ENCODE assay signal across 21 cellular contexts in genomic region chr11:118287006-118287405, GRCh38. TPM values are rescaled to one million over a fixed set of nuclear protein-coding genes. Genes with fewer than 3 reads are reported as not detected.
DNase-seq lines count a peak whose midpoint lies in the region; ATAC-seq, FAIRE-seq and TF ChIP-seq lines count a peak whose summit lies in the region.
"Had no signal": no experiment of that assay in that cellular context is flagged by ENCODE, and none has a peak within 500 bp of the region (broad histone marks: within the 10 kb centered on the region; RNA-seq: fewer than 3 reads in every experiment).

No MANE protein-coding gene starts in this region.

- no peak for DNase-seq in activated CD4-positive, alpha-beta T cell treated with anti-CD3 and anti-CD28 coated beads for 36 hours
- DNase-seq in activated CD4-positive, alpha-beta T cell treated with anti-CD3 and anti-CD28 coated beads for 48 hours = no peak
- DNase-seq in HFFc6 (peak; percentile 37), astrocyte of the spinal cord (ENCODE audit: low read depth, low spot score) (peak; percentile 17), left colon (no peak), NCI-H1694 treated with DMSO at 0.1 percent for 48 hours (lab: John Stamatoyannopoulos, UW) (no peak), GM12892 (ENCODE audit: insufficient read length) (no peak), NCI-H2107 treated with DMSO at 0.1 percent for 48 hours (lab: John Stamatoyannopoulos, UW; ENCODE audit: unreplicated experiment) (no peak)
- DNase-seq: 8988T; activated CD8-positive, alpha-beta memory T cell treated with anti-CD3 and anti-CD28 coated beads, Interleukin-2, amount 50 U/mL, for 4 hours; DMS153; effector memory CD4-positive, alpha-beta T cell; hypothalamus; MM.1S; NCI-H2029; NCI-H526; right cardiac atrium; stomach; T1000 had no signal

- H3K4me3 Mint-ChIP-seq in activated CD4-positive, alpha-beta T cell treated with anti-CD3 and anti-CD28 coated beads for 36 hours = no peak overlapping the region
- no peak overlapping the region for H3K4me3 Mint-ChIP-seq in HFFc6

- in situ Hi-C loops in astrocyte of the spinal cord (cut with HindIII; ENCODE audit: low sequenced_read_pairs) = no loop called here

- no peak for TF ChIP-seq CTCF in HFFc6 (IDR thresholded peaks at IDR 0.05)
- no peak for TF ChIP-seq CTCF in astrocyte of the spinal cord (IDR thresholded peaks at IDR 0.05; ENCODE audit: low read depth, low read length)

- intact Hi-C loops in activated CD4-positive, alpha-beta T cell treated with anti-CD3 and anti-CD28 coated beads for 36 hours (cut with DNase I, micrococcal nuclease) = no loop called here
- intact Hi-C loops in left colon (cut with DNase I, micrococcal nuclease) = no loop called here

- no peaks in the 10 kb centered on the region for H3K27me3 Mint-ChIP-seq in activated CD4-positive, alpha-beta T cell treated with anti-CD3 and anti-CD28 coated beads for 36 hours
- peaks cover 24% of the 10 kb centered on the region for H3K27me3 Mint-ChIP-seq in HFFc6 (ENCODE audit: insufficient read depth)

- peaks cover 2% of the 10 kb centered on the region for H3K9me3 Mint-ChIP-seq in activated CD4-positive, alpha-beta T cell treated with anti-CD3 and anti-CD28 coated beads for 36 hours (ENCODE audit: low read depth)
- H3K9me3 Mint-ChIP-seq in HFFc6 = peaks cover 3% of the 10 kb centered on the region; the same call in 1 of the 2 replicates

- FAIRE-seq in GM12892 (lab: Jason Lieb, UNC) = no peak

- CTCF ChIA-PET in activated CD4-positive, alpha-beta T cell treated with anti-CD3 and anti-CD28 coated beads for 36 hours (lab: Charles Lee) = interaction anchor here (0.6 to 3.6 kb wide), 6 partner anchors 9 to 143 kb away, joined by 3 to 14 read pairs (median 4); no protein-coding TSS in a partner anchor

- peaks cover 46% of the 10 kb centered on the region for H3K4me1 Mint-ChIP-seq in activated CD4-positive, alpha-beta T cell treated with anti-CD3 and anti-CD28 coated beads for 36 hours
- no peaks in the 10 kb centered on the region for H3K4me1 Mint-ChIP-seq in HFFc6 (ENCODE audit: low read depth)

- H3K27ac Mint-ChIP-seq in activated CD4-positive, alpha-beta T cell treated with anti-CD3 and anti-CD28 coated beads for 36 hours = no peak overlapping the region
- H3K27ac Mint-ChIP-seq in HFFc6 = no peak overlapping the region
- H3K27ac Mint-ChIP-seq: activated naive CD4-positive, alpha-beta T cell treated with anti-CD3 and anti-CD28 coated beads, Interleukin-2, amount 50 U/mL, for 72 hours had no signal

- no peak overlapping the region for H3K4me3 ChIP-seq in astrocyte of the spinal cord (ENCODE audit: low read depth, low read length)
- H3K4me3 ChIP-seq: stomach had no signal

- H3K36me3 Mint-ChIP-seq in activated CD4-positive, alpha-beta T cell treated with anti-CD3 and anti-CD28 coated beads for 36 hours (ENCODE audit: low read depth) = no peaks in the 10 kb centered on the region
- H3K36me3 Mint-ChIP-seq in HFFc6 (ENCODE audit: low read depth) = no peaks in the 10 kb centered on the region

- POLR2A ChIA-PET in activated CD4-positive, alpha-beta T cell treated with anti-CD3 and anti-CD28 coated beads for 36 hours (lab: Charles Lee) = no interaction called here

- peak; percentile 67 for ATAC-seq in activated CD4-positive, alpha-beta T cell treated with anti-CD3 and anti-CD28 coated beads for 36 hours
- ATAC-seq in left colon = peak; percentile 71
- ATAC-seq: right cardiac atrium had no signal

- TF ChIP-seq POLR2A in GM12892 (IDR thresholded peaks at IDR 0.05; ENCODE audit: low read depth, low read length) = no peak

RNA-seq across cellular contexts. Expression of gene CD3E, which starts 17.5 kb away (rescaled TPM):
- 100 to 1,000 TPM; 400 to 530 TPM for total RNA-seq in activated CD4-positive, alpha-beta T cell treated with anti-CD3 and anti-CD28 coated beads for 36 hours
- total RNA-seq in HFFc6 (2021; fragmentation: NEBNext Ultra II Directional; extraction: Animal tissue kit (Norgen Biotek cat#: 25700)) = not detected
- total RNA-seq in left colon = 1 to 10 TPM; 3.4 to 6.7 TPM
- 0.25 TPM for polyA plus RNA-seq in GM12892 (2012; ENCODE audit: missing spikeins)
- total RNA-seq: SK-MEL-5 had no signal

RNA-seq across cellular contexts. Expression of gene MPZL2, which starts 22.9 kb away (rescaled TPM):
- total RNA-seq in activated CD4-positive, alpha-beta T cell treated with anti-CD3 and anti-CD28 coated beads for 36 hours = 10 to 100 TPM; 26.7 to 30.1 TPM
- total RNA-seq in HFFc6 (2021; fragmentation: NEBNext Ultra II Directional; extraction: Animal tissue kit (Norgen Biotek cat#: 25700)) = not detected
- 10 to 100 TPM; 62.1 to 84.7 TPM for total RNA-seq in left colon
- polyA plus RNA-seq in GM12892 (2012; ENCODE audit: missing spikeins) = not detected

RNA-seq across cellular contexts. Expression of gene MPZL3, which starts 34.8 kb away (rescaled TPM):
- 10 to 100 TPM; 45.9 to 53.2 TPM for total RNA-seq in activated CD4-positive, alpha-beta T cell treated with anti-CD3 and anti-CD28 coated beads for 36 hours
- total RNA-seq in HFFc6 (2021; fragmentation: NEBNext Ultra II Directional; extraction: Animal tissue kit (Norgen Biotek cat#: 25700)) = under 1 TPM in 2 of 6 experiments, not detected in 4; 0.21 to 0.33 TPM
- 10 to 100 TPM in 1 of 2 donors, 1 to 10 TPM in 1; 6.3 to 12.8 TPM for total RNA-seq in left colon
- 2.1 TPM for polyA plus RNA-seq in GM12892 (2012; ENCODE audit: missing spikeins)
- total RNA-seq: SK-MEL-5 had no signal

RNA-seq across cellular contexts. Expression of gene CD3D, which starts 55.5 kb away (rescaled TPM):
- total RNA-seq in activated CD4-positive, alpha-beta T cell treated with anti-CD3 and anti-CD28 coated beads for 36 hours = 100 to 1,000 TPM; 305 to 331 TPM
- not detected for total RNA-seq in HFFc6 (2021; fragmentation: NEBNext Ultra II Directional; extraction: Animal tissue kit (Norgen Biotek cat#: 25700))
- 1 to 10 TPM; 4.3 to 8.0 TPM for total RNA-seq in left colon
- 0.93 TPM for polyA plus RNA-seq in GM12892 (2012; ENCODE audit: missing spikeins)
- total RNA-seq: SK-MEL-5 had no signal

RNA-seq across cellular contexts. Expression of gene CD3G, which starts 57.1 kb away (rescaled TPM):
- total RNA-seq in activated CD4-positive, alpha-beta T cell treated with anti-CD3 and anti-CD28 coated beads for 36 hours = 100 to 1,000 TPM; 141 to 146 TPM
- not detected for total RNA-seq in HFFc6 (2021; fragmentation: NEBNext Ultra II Directional; extraction: Animal tissue kit (Norgen Biotek cat#: 25700))
- total RNA-seq in left colon = 1 to 10 TPM; 1.6 to 1.9 TPM
- not detected for polyA plus RNA-seq in GM12892 (2012; ENCODE audit: missing spikeins)
- total RNA-seq: SK-MEL-5 had no signal

Comparison
In these comparisons a context has a peak if more than half of its experiments do, and no peak if none do; other contexts are left out.
1. DNase-seq: peak in HFFc6 (single experiment) and astrocyte of the spinal cord (single experiment); none in activated CD4-positive, alpha-beta T cell treated with anti-CD3 and anti-CD28 coated beads for 36 hours (single experiment), activated CD4-positive, alpha-beta T cell treated with anti-CD3 and anti-CD28 coated beads for 48 hours (single experiment), left colon (0 of 2), NCI-H1694 treated with DMSO at 0.1 percent for 48 hours (single experiment), GM12892 (single experiment) and NCI-H2107 treated with DMSO at 0.1 percent for 48 hours (single experiment).
2. RNA of gene CD3E, which starts 17.5 kb away (total RNA-seq): 400 to 530 TPM in activated CD4-positive, alpha-beta T cell treated with anti-CD3 and anti-CD28 coated beads for 36 hours; 3.4 to 6.7 TPM in left colon and not detected in HFFc6; every median in the first group is over 10 times any median in the second.
3. RNA of gene MPZL2, which starts 22.9 kb away (total RNA-seq): 62.1 to 84.7 TPM in left colon and 26.7 to 30.1 TPM in activated CD4-positive, alpha-beta T cell treated with anti-CD3 and anti-CD28 coated beads for 36 hours; not detected in HFFc6; every median in the first group is over 10 times any median in the second.
4. RNA of gene MPZL3, which starts 34.8 kb away (total RNA-seq): 45.9 to 53.2 TPM in activated CD4-positive, alpha-beta T cell treated with anti-CD3 and anti-CD28 coated beads for 36 hours and 6.3 to 12.8 TPM in left colon; 0.21 to 0.33 TPM in HFFc6; every median in the first group is over 4 times any median in the second.